In genomic region chr2:153106802-153107477, GRCh38 we compare ENCODE assay signal across 13 cellular contexts.
DNase-seq lines count a peak whose midpoint lies in the region; ATAC-seq, FAIRE-seq and TF ChIP-seq lines count a peak whose summit lies in the region.
"Had no signal": no experiment of that assay in that cellular context is flagged by ENCODE, and none has a peak within 500 bp of the region (broad histone marks: within the 10 kb centered on the region; RNA-seq: fewer than 3 reads in every experiment).

No MANE protein-coding gene starts in this region.

- peaks cover 9% of the 10 kb centered on the region for H3K4me1 Mint-ChIP-seq in activated naive CD8-positive, alpha-beta T cell (ENCODE audit: low read depth)
- peaks cover 2% of the 10 kb centered on the region for H3K4me1 Mint-ChIP-seq in activated naive CD8-positive, alpha-beta T cell treated with anti-CD3 and anti-CD28 coated beads for 36 hours

- H3K36me3 ChIP-seq in OCI-LY3 (replicated peaks; ENCODE audit: low read depth, low read length) (no peaks in the 10 kb centered on the region), small intestine (ENCODE audit: control insufficient read depth in 2 of 2, insufficient read depth in 2 of 2, low read length in 2 of 2) (no peaks in the 10 kb centered on the region)

- no peak for DNase-seq in activated naive CD8-positive, alpha-beta T cell treated with anti-CD3 and anti-CD28 coated beads for 36 hours
- DNase-seq in small intestine (peak; percentile 9), GDM1 (lab: John Stamatoyannopoulos, UW) (no peak), T1000 (lab: John Stamatoyannopoulos, UW) (no peak), NCI-H2171 (lab: John Stamatoyannopoulos, UW) (no peak)
- DNase-seq: NCI-H1436 treated with DMSO at 0.1 percent for 48 hours, NCI-H82, trophoblast cell had no signal

- peak overlapping the region; percentile 39 for H3K4me3 Mint-ChIP-seq in activated naive CD8-positive, alpha-beta T cell
- no peak overlapping the region for H3K4me3 Mint-ChIP-seq in activated naive CD8-positive, alpha-beta T cell treated with anti-CD3 and anti-CD28 coated beads for 36 hours

- H3K27ac ChIP-seq in OCI-LY3 (ENCODE audit: low read length) (no peak overlapping the region), small intestine (ENCODE audit: low read depth in 1 of 2, low read length in 1 of 2) (no peak overlapping the region)

- no peaks in the 10 kb centered on the region for H3K79me2 ChIP-seq in OCI-LY3 (ENCODE audit: low read length)

- WGBS in small intestine, 3 donors: 84 to 94% (median 86%) methylated on average over 1 of the region's 1 CpG

- H2AFZ ChIP-seq in OCI-LY3 (ENCODE audit: low read depth, low read length): peak overlapping the region; percentile 56

- no peaks in the 10 kb centered on the region for H3K27me3 Mint-ChIP-seq in activated naive CD8-positive, alpha-beta T cell
- no peaks in the 10 kb centered on the region for H3K27me3 Mint-ChIP-seq in activated naive CD8-positive, alpha-beta T cell treated with anti-CD3 and anti-CD28 coated beads for 36 hours

- ATAC-seq in GM21723 (IDR thresholded peaks at IDR 0.05; ENCODE audit: unreplicated experiment): peak; percentile 52
- ATAC-seq: sciatic nerve had no signal

- H3K9me3 ChIP-seq in OCI-LY3 (ENCODE audit: insufficient read depth, low read length): no peaks in the 10 kb centered on the region
- H3K9me3 ChIP-seq in small intestine (ENCODE audit: control insufficient read depth, low read depth): no peaks in the 10 kb centered on the region

- no peak for FAIRE-seq in small intestine (lab: Jason Lieb, UNC)
- FAIRE-seq: bronchial epithelial cell had no signal

- peak overlapping the region; percentile 46 for H3K4me3 ChIP-seq in OCI-LY3 (ENCODE audit: low read length)
- H3K4me3 ChIP-seq in small intestine (ENCODE audit: low read depth in 1 of 2, low read length in 2 of 2): no peak overlapping the region

- H3K27ac Mint-ChIP-seq in activated naive CD8-positive, alpha-beta T cell: no peak overlapping the region
- H3K27ac Mint-ChIP-seq in activated naive CD8-positive, alpha-beta T cell treated with anti-CD3 and anti-CD28 coated beads for 36 hours: no peak overlapping the region

- H3K4me2 ChIP-seq in OCI-LY3 (ENCODE audit: low read length): peak overlapping the region; percentile 50

- no peaks in the 10 kb centered on the region for H3K36me3 Mint-ChIP-seq in activated naive CD8-positive, alpha-beta T cell
- no peaks in the 10 kb centered on the region for H3K36me3 Mint-ChIP-seq in activated naive CD8-positive, alpha-beta T cell treated with anti-CD3 and anti-CD28 coated beads for 36 hours

- TF ChIP-seq CTCF in OCI-LY3 (IDR thresholded peaks at IDR 0.05; ENCODE audit: low read depth, low read length): no peak

- H3K4me1 ChIP-seq in OCI-LY3 (ENCODE audit: low read length): no peaks in the 10 kb centered on the region
- H3K4me1 ChIP-seq in small intestine (ENCODE audit: control insufficient read depth in 2 of 2, insufficient read depth in 1 of 2, low read depth in 1 of 2, low read length in 1 of 2): no peaks in the 10 kb centered on the region

- no peaks in the 10 kb centered on the region for H4K20me1 ChIP-seq in OCI-LY3 (ENCODE audit: insufficient read depth, low read length)

- no peaks in the 10 kb centered on the region for H3K27me3 ChIP-seq in OCI-LY3 (ENCODE audit: low read depth, low read length)
- no peaks in the 10 kb centered on the region for H3K27me3 ChIP-seq in small intestine (ENCODE audit: control insufficient read depth in 2 of 2, insufficient read depth in 2 of 2, low read length in 2 of 2)

- H3K9ac ChIP-seq in OCI-LY3 (ENCODE audit: low read length): no peak overlapping the region

- no peaks in the 10 kb centered on the region for H3K9me3 Mint-ChIP-seq in activated naive CD8-positive, alpha-beta T cell (ENCODE audit: low read depth)
- H3K9me3 Mint-ChIP-seq in activated naive CD8-positive, alpha-beta T cell treated with anti-CD3 and anti-CD28 coated beads for 36 hours: no peaks in the 10 kb centered on the region
